Comparison of ENCODE assay signal across 9 cellular contexts in the genomic region with DNA sequence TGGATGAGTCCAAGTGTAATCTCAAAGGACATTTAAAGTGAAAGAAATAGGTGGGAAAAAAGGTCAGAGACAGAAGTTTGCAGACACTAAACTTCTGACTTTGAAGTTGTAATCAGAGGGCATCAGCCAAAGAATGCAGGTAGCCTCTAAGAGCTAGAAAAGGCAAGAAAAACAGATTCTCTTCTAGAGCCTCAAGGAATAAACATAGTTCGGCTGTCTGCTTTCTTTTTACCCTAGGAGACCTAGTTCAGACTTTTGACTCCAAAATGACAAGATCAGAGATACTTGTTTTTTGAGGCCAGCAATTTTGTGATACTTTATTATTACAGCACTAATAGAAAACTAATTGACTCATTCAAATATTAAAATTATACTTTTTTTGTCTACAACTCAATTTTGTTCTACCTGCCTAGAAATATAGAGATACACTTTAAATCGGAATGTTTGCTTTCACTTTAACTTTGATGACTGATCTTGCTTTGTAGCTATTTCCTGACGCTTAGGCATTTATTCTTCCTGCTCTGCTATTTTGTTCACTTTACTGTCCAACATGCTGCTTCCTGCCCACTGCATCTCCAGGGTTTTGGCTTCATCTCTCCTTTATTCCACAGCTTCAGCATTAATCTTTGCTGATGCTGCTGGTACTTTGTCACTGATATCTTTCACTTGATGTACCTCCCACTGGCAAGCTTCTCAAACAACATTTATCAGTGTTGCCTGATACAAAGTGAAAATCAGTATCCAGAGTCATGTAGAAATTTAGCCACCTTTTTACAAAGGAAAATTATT.
DNase-seq lines count a peak whose midpoint lies in the region; ATAC-seq and TF ChIP-seq lines count a peak whose summit lies in the region.
"Had no signal": no experiment of that assay in that cellular context is flagged by ENCODE, and none has a peak within 500 bp of the region (broad histone marks: within the 10 kb centered on the region; RNA-seq: fewer than 3 reads in every experiment).

No MANE protein-coding gene starts in this region.

- H3K4me3 ChIP-seq in neuronal stem cell (ENCODE audit: low read length in 2 of 2) (no peak overlapping the region), Peyer's patch (no peak overlapping the region)

- H2BK15ac ChIP-seq in neuronal stem cell (ENCODE audit: low read length) = no peak overlapping the region

- peak overlapping the region; percentile 84 for H2AFZ ChIP-seq in neuronal stem cell (ENCODE audit: low read length)

- no peak for TF ChIP-seq CTCF in Peyer's patch (IDR thresholded peaks at IDR 0.05)

- H3K27ac ChIP-seq in neuronal stem cell (replicated peaks; ENCODE audit: low read length) (no peak overlapping the region), Peyer's patch (no peak overlapping the region)

- H2BK120ac ChIP-seq in neuronal stem cell (ENCODE audit: low read depth, low read length) = no peak overlapping the region

- no peak overlapping the region for H2AK5ac ChIP-seq in neuronal stem cell (ENCODE audit: low read depth, low read length)

- H3K4me1 ChIP-seq in neuronal stem cell (ENCODE audit: control insufficient read depth in 2 of 2, insufficient read depth in 1 of 2, low read depth in 1 of 2, low read length in 2 of 2) (peaks cover 0 to 2% of the 10 kb centered on the region in 2 donors), Peyer's patch (no peaks in the 10 kb centered on the region)

- H4K8ac ChIP-seq in neuronal stem cell (ENCODE audit: low read depth, low read length) = no peak overlapping the region

- H3K14ac ChIP-seq in neuronal stem cell (ENCODE audit: low read length) = no peak overlapping the region

- no peaks in the 10 kb centered on the region for H3K79me1 ChIP-seq in neuronal stem cell (ENCODE audit: low read depth, low read length)

- no peak overlapping the region for H2BK12ac ChIP-seq in neuronal stem cell (ENCODE audit: low read length)

- H3K23ac ChIP-seq in neuronal stem cell (ENCODE audit: low read depth, low read length, poor library complexity) = no peak overlapping the region

- no peak for TF ChIP-seq POLR2A in Peyer's patch (IDR thresholded peaks at IDR 0.05)

- no peak overlapping the region for H4K91ac ChIP-seq in neuronal stem cell (ENCODE audit: low read depth, low read length, poor library complexity)

- H3K27me3 ChIP-seq in neuronal stem cell (ENCODE audit: control insufficient read depth in 3 of 3, insufficient read depth in 3 of 3, low read depth in 1 of 3, low read length in 3 of 3) = no peaks in the 10 kb centered on the region
- no peaks in the 10 kb centered on the region for H3K27me3 ChIP-seq in Peyer's patch

- H3K36me3 ChIP-seq in neuronal stem cell (replicated peaks in 1 of 2; ENCODE audit: control insufficient read depth in 2 of 2, insufficient read depth in 2 of 2, low read length in 2 of 2) (no peaks in the 10 kb centered on the region), Peyer's patch (no peaks in the 10 kb centered on the region)

- H2BK5ac ChIP-seq in neuronal stem cell (ENCODE audit: low read length) = no peak overlapping the region

- H3K4ac ChIP-seq in neuronal stem cell (ENCODE audit: low read length) = no peak overlapping the region

- no peak overlapping the region for H3K9ac ChIP-seq in neuronal stem cell (ENCODE audit: low read depth, low read length, poor library complexity)

- DNase-seq in amniotic epithelial cell (ENCODE audit: low read depth) (peak; percentile 32), neuronal stem cell (ENCODE audit: low spot score) (no peak), left lobe of liver (ENCODE audit: low spot score) (no peak), NCI-H2081 treated with DMSO at 0.1 percent for 48 hours (lab: John Stamatoyannopoulos, UW) (no peak), foreskin melanocyte (no peak), Peyer's patch (no peak)
- DNase-seq: NCI-H1105 treated with DMSO at 0.1 percent for 48 hours had no signal

- peak; percentile 63 for ATAC-seq in GM18511 (IDR thresholded peaks at IDR 0.05; ENCODE audit: unreplicated experiment)
- ATAC-seq in HG02885 (IDR thresholded peaks at IDR 0.05; ENCODE audit: poor library complexity, unreplicated experiment) = peak; percentile 44
- no peak for ATAC-seq in left lobe of liver

- no peak overlapping the region for H3K4me2 ChIP-seq in neuronal stem cell (ENCODE audit: insufficient read depth, low read length, poor library complexity, severe bottlenecking)

- WGBS in neuronal stem cell (ENCODE audit: extremely low coverage in 2 of 2, insufficient read length in 2 of 2, insufficient replicate concordance in 1 of 2), 2 donors = no CpG with 5 or more reads among the region's 3 CpGs

- no peaks in the 10 kb centered on the region for H3K9me3 ChIP-seq in neuronal stem cell (replicated peaks in 1 of 2; ENCODE audit: control insufficient read depth in 2 of 2, insufficient read depth in 1 of 2, low read depth in 1 of 2, low read length in 2 of 2)
- H3K9me3 ChIP-seq in Peyer's patch = no peaks in the 10 kb centered on the region

- no peak overlapping the region for H3K18ac ChIP-seq in neuronal stem cell (ENCODE audit: low read length)
